8 cellular contexts compared by ENCODE assay signal in genomic region chr7:26399309-26399610, GRCh38.
DNase-seq lines count a peak whose midpoint lies in the region; ATAC-seq and TF ChIP-seq lines count a peak whose summit lies in the region.

No MANE protein-coding gene starts in this region.

- no peaks in the 10 kb centered on the region for H3F3A ChIP-seq in SK-N-SH (replicated peaks; ENCODE audit: insufficient read depth)

- H4K91ac ChIP-seq in neuronal stem cell (ENCODE audit: low read depth, low read length, poor library complexity): no peak overlapping the region

- H3K27me3 ChIP-seq in SK-N-SH (ENCODE audit: insufficient read depth) (peaks cover 10% of the 10 kb centered on the region; the same call in 1 of the 2 replicates), neuronal stem cell (ENCODE audit: control insufficient read depth in 3 of 3, insufficient read depth in 3 of 3, low read depth in 1 of 3, low read length in 3 of 3) (no peaks in the 10 kb centered on the region)

- peak overlapping the region; percentile 86 for H3K4me3 Mint-ChIP-seq in HFFc6

- peaks cover 0 to 21% of the 10 kb centered on the region in 2 experiments; a peak in 1 of 4 replicates for H3K4me1 ChIP-seq in SK-N-SH (ENCODE audit: control insufficient read depth in 1 of 2, insufficient read depth in 2 of 2, low read depth in 1 of 2, low read length in 1 of 2)
- peaks cover 16 to 20% of the 10 kb centered on the region in 2 donors for H3K4me1 ChIP-seq in neuronal stem cell (ENCODE audit: control insufficient read depth in 2 of 2, insufficient read depth in 1 of 2, low read depth in 1 of 2, low read length in 2 of 2)

- no peak overlapping the region for H3K4ac ChIP-seq in neuronal stem cell (ENCODE audit: low read length)

- no peak overlapping the region for H4K8ac ChIP-seq in neuronal stem cell (ENCODE audit: low read depth, low read length)

- no peak for TF ChIP-seq EP300 in SK-N-SH (IDR thresholded peaks at IDR 0.05; ENCODE audit: borderline replicate concordance in 1 of 2, low read depth in 1 of 2, low read length in 1 of 2)

- peak; percentile 16 for DNase-seq in HFFc6
- DNase-seq in SK-N-SH: peak; percentile 83
- DNase-seq in fibroblast of the aortic adventitia (ENCODE audit: low read depth): no peak
- no peak for DNase-seq in neuronal stem cell (ENCODE audit: low spot score)
- no peak for DNase-seq in NCI-H446 treated with DMSO at 0.1 percent for 48 hours (lab: John Stamatoyannopoulos, UW)

- TF ChIP-seq RAD21 in SK-N-SH (IDR thresholded peaks at IDR 0.05; ENCODE audit: low read length): peak; percentile 72

- H3K9me3 Mint-ChIP-seq in HFFc6: no peaks in the 10 kb centered on the region

- H3K36me3 ChIP-seq in SK-N-SH (replicated peaks in 1 of 2; ENCODE audit: control insufficient read depth in 1 of 2, insufficient read depth in 2 of 2, low read length in 1 of 2): no peaks in the 10 kb centered on the region
- H3K36me3 ChIP-seq in neuronal stem cell (replicated peaks in 1 of 2; ENCODE audit: control insufficient read depth in 2 of 2, insufficient read depth in 2 of 2, low read length in 2 of 2): no peaks in the 10 kb centered on the region

- peak overlapping the region; percentile 58 to 63 for H3K4me3 ChIP-seq in SK-N-SH (ENCODE audit: low read depth in 2 of 2, low read length in 1 of 2)
- no peak overlapping the region for H3K4me3 ChIP-seq in fibroblast of the aortic adventitia (ENCODE audit: low read depth, low read length)
- peak overlapping the region; percentile 64 to 84 for H3K4me3 ChIP-seq in neuronal stem cell (ENCODE audit: low read length in 2 of 2)

- H3K79me2 ChIP-seq in SK-N-SH (ENCODE audit: insufficient read depth): no peaks in the 10 kb centered on the region

- H3K9ac ChIP-seq in SK-N-SH: no peak overlapping the region
- H3K9ac ChIP-seq in neuronal stem cell (ENCODE audit: low read depth, low read length, poor library complexity): peak overlapping the region; percentile 97

- CTCF ChIA-PET in SK-N-SH (lab: Yijun Ruan, JAX): interaction anchor here (0.6 to 5.2 kb wide), 32 partner anchors 9 to 506 kb away, joined by 3 to 50 read pairs (median 4); no protein-coding TSS in a partner anchor

- H3K79me1 ChIP-seq in neuronal stem cell (ENCODE audit: low read depth, low read length): no peaks in the 10 kb centered on the region

- H4K20me1 ChIP-seq in SK-N-SH (ENCODE audit: insufficient read depth): no peaks in the 10 kb centered on the region

- 25% methylated on average over 3 of the region's 3 CpGs for WGBS in SK-N-SH (ENCODE audit: low lambda C conversion rate)
- WGBS in neuronal stem cell (ENCODE audit: extremely low coverage in 2 of 2, insufficient read length in 2 of 2, insufficient replicate concordance in 1 of 2), 2 donors: no CpG with 5 or more reads among the region's 3 CpGs

- H2BK120ac ChIP-seq in neuronal stem cell (ENCODE audit: low read depth, low read length): no peak overlapping the region

- peak overlapping the region; percentile 69; the same call in 1 of the 2 replicates for H2AFZ ChIP-seq in SK-N-SH (ENCODE audit: low read depth)
- peak overlapping the region; percentile 94 for H2AFZ ChIP-seq in neuronal stem cell (ENCODE audit: low read length)

- H2BK12ac ChIP-seq in neuronal stem cell (ENCODE audit: low read length): no peak overlapping the region

- H3K14ac ChIP-seq in neuronal stem cell (ENCODE audit: low read length): no peak overlapping the region

- peak; percentile 17; the same call in 1 of the 2 replicates for TF ChIP-seq CTCF in HFFc6 (IDR thresholded peaks at IDR 0.05)
- TF ChIP-seq CTCF in SK-N-SH (IDR thresholded peaks at IDR 0.05): no peak
- peak; percentile 15 for TF ChIP-seq CTCF in fibroblast of the aortic adventitia (IDR thresholded peaks at IDR 0.05; ENCODE audit: insufficient read depth, low read length)

- H3K4me1 Mint-ChIP-seq in HFFc6 (ENCODE audit: low read depth): peaks cover 7% of the 10 kb centered on the region

- ATAC-seq in HG03521 (IDR thresholded peaks at IDR 0.05; ENCODE audit: unreplicated experiment): no peak
- no peak for ATAC-seq in GM21723 (IDR thresholded peaks at IDR 0.05; ENCODE audit: unreplicated experiment)
- no peak for ATAC-seq in GM21526 (IDR thresholded peaks at IDR 0.05; ENCODE audit: low FRiP score, unreplicated experiment)

- H3K9me2 ChIP-seq in SK-N-SH: no peaks in the 10 kb centered on the region

- peak overlapping the region; percentile 17 for H2BK15ac ChIP-seq in neuronal stem cell (ENCODE audit: low read length)

- peak overlapping the region; percentile 69 for H2BK5ac ChIP-seq in neuronal stem cell (ENCODE audit: low read length)

- no peak overlapping the region for H2AK5ac ChIP-seq in neuronal stem cell (ENCODE audit: low read depth, low read length)

- H3K27ac Mint-ChIP-seq in HFFc6: no peak overlapping the region

- H3K27me3 Mint-ChIP-seq in HFFc6 (ENCODE audit: insufficient read depth): peaks cover 13% of the 10 kb centered on the region

- H3K23ac ChIP-seq in neuronal stem cell (ENCODE audit: low read depth, low read length, poor library complexity): no peak overlapping the region

- H3K9me3 ChIP-seq in SK-N-SH: no peaks in the 10 kb centered on the region
- no peaks in the 10 kb centered on the region for H3K9me3 ChIP-seq in neuronal stem cell (replicated peaks in 1 of 2; ENCODE audit: control insufficient read depth in 2 of 2, insufficient read depth in 1 of 2, low read depth in 1 of 2, low read length in 2 of 2)

- H3K18ac ChIP-seq in neuronal stem cell (ENCODE audit: low read length): peak overlapping the region; percentile 99

- H3K4me2 ChIP-seq in SK-N-SH (peak overlapping the region; percentile 85), neuronal stem cell (ENCODE audit: insufficient read depth, low read length, poor library complexity, severe bottlenecking) (peak overlapping the region; percentile 78)

- no peaks in the 10 kb centered on the region for H3K36me3 Mint-ChIP-seq in HFFc6 (ENCODE audit: low read depth)

- H3K27ac ChIP-seq in SK-N-SH (ENCODE audit: low read depth in 2 of 2, low read length in 1 of 2) (peak overlapping the region in 1 of 2 experiments; percentile 74; a peak in 2 of 4 replicates), neuronal stem cell (replicated peaks; ENCODE audit: low read length) (peak overlapping the region; percentile 93)

- POLR2A ChIA-PET in SK-N-SH (lab: Yijun Ruan, JAX): interaction anchor here (0.8 to 1.4 kb wide), 5 partner anchors 14 to 35 kb away, joined by 3 to 5 read pairs (median 3); no protein-coding TSS in a partner anchor

TF ChIP-seq in SK-N-SH, 30 proteins besides CTCF, POLR2A, EP300 and RAD21:
- peak; percentile 31; the same call in 1 of the 2 replicates for TF ChIP-seq SMC3 (IDR thresholded peaks at IDR 0.05; ENCODE audit: low read depth, low read length)
- no peak for TF ChIP-seq JUND (IDR thresholded peaks at IDR 0.05)
TF ChIP-seq in SK-N-SH: peak in this region for 1.

Comparison
In these comparisons a context has a peak if more than half of its experiments do, and no peak if none do; other contexts are left out.
1. DNase-seq: peak in HFFc6 (single experiment) and SK-N-SH (single experiment); none in fibroblast of the aortic adventitia (single experiment), neuronal stem cell (single experiment) and NCI-H446 treated with DMSO at 0.1 percent for 48 hours (single experiment).